30 cellular contexts compared by ENCODE assay signal in genomic region chr9:107005201-107005600, GRCh38.
"Had no signal": no experiment of that assay in that cellular context is flagged by ENCODE, and none has a peak within 500 bp of the region (broad histone marks: within the 10 kb centered on the region; RNA-seq: fewer than 3 reads in every experiment).

No MANE protein-coding gene starts in this region.

- ATAC-seq: activated CD4-positive, CD25-positive, alpha-beta regulatory T cell treated with anti-CD3 and anti-CD28 coated beads, Interleukin-2, amount 50 U/mL, for 24 hours; activated CD8-positive, alpha-beta T cell treated with anti-CD3 and anti-CD28 coated beads for 36 hours; activated T-cell treated with anti-CD3 and anti-CD28 coated beads, Interleukin-2, amount 50 U/mL, for 4 hours; activated T-helper 17 cell treated with anti-CD3 and anti-CD28 coated beads, Interleukin-2, amount 50 U/mL, for 72 hours; effector memory CD8-positive, alpha-beta T cell; gastroesophageal sphincter; heart right ventricle; T-helper 17 cell had no signal

- H3K4me3 ChIP-seq: esophagus squamous epithelium, gastroesophageal sphincter, heart right ventricle had no signal

- H3K4me3 Mint-ChIP-seq: activated B cell treated with CpG ODN at 0.5 μM for 24 hours; activated CD8-positive, alpha-beta T cell treated with anti-CD3 and anti-CD28 coated beads for 36 hours; activated naive CD8-positive, alpha-beta T cell; activated T-cell treated with anti-CD3 and anti-CD28 coated beads, Interleukin-2, amount 50 U/mL, for 4 hours; activated T-helper 17 cell treated with anti-CD3 and anti-CD28 coated beads, Interleukin-2, amount 50 U/mL, for 72 hours; effector memory CD8-positive, alpha-beta T cell; T-helper 17 cell; T-helper 2 cell treated with Interferon-gamma antibody and Interleukin-4, amounts not matched to agents 5 μg/mL and 100 μg/mL, for 36 hours had no signal

- DNase-seq: activated B cell treated with CpG ODN at 0.5 μM for 24 hours; activated CD4-positive, alpha-beta T cell treated with anti-CD3 and anti-CD28 coated beads for 48 hours; activated CD4-positive, alpha-beta T cell treated with anti-CD3 and anti-CD28 coated beads, Interleukin-2, amount 50 U/mL, for 1 hour; activated CD4-positive, alpha-beta T cell treated with anti-CD3 and anti-CD28 coated beads, Interleukin-2, amount 50 U/mL, for 48 hours; activated CD8-positive, alpha-beta memory T cell treated with anti-CD3 and anti-CD28 coated beads for 24 hours; activated CD8-positive, alpha-beta T cell treated with anti-CD3 and anti-CD28 coated beads for 36 hours; activated effector memory CD4-positive, alpha-beta T cell treated with Interleukin-2 at 50 U/mL for 16 hours; activated gamma-delta T cell treated with Interleukin-2 at 50 U/mL for 16 hours; activated naive CD4-positive, alpha-beta T cell treated with anti-CD3 and anti-CD28 coated beads, Interleukin-2, amount 50 U/mL, for 16 hours; activated naive CD4-positive, alpha-beta T cell treated with Interleukin-2 at 50 U/mL for 16 hours; activated T-cell treated with anti-CD3 and anti-CD28 coated beads, Interleukin-2, amount 50 U/mL, for 4 hours; amniotic stem cell; anterior cingulate cortex; caudate nucleus; cortex of kidney; dermis blood vessel endothelial cell; effector CD4-positive, alpha-beta T cell; effector memory CD8-positive, alpha-beta T cell; esophagus squamous epithelium; foreskin melanocyte; heart right ventricle; T-helper 17 cell; T1000; WERI-Rb-1 had no signal

- H3K27me3 Mint-ChIP-seq: activated B cell treated with CpG ODN at 0.5 μM for 24 hours; activated CD8-positive, alpha-beta T cell treated with anti-CD3 and anti-CD28 coated beads for 36 hours; activated naive CD8-positive, alpha-beta T cell; activated T-helper 17 cell treated with anti-CD3 and anti-CD28 coated beads, Interleukin-2, amount 50 U/mL, for 72 hours; effector memory CD8-positive, alpha-beta T cell; T-helper 17 cell had no signal

- H3K27me3 ChIP-seq: esophagus squamous epithelium, gastroesophageal sphincter, heart right ventricle had no signal

- H3K27ac ChIP-seq: epithelial cell of prostate, esophagus squamous epithelium, gastroesophageal sphincter, heart right ventricle had no signal

- H3K9me3 Mint-ChIP-seq: activated B cell treated with CpG ODN at 0.5 μM for 24 hours; activated CD8-positive, alpha-beta T cell treated with anti-CD3 and anti-CD28 coated beads for 36 hours; T-helper 2 cell treated with Interferon-gamma antibody and Interleukin-4, amounts not matched to agents 5 μg/mL and 100 μg/mL, for 36 hours had no signal

- H3K36me3 Mint-ChIP-seq: activated naive CD8-positive, alpha-beta T cell had no signal

- H3K9me3 ChIP-seq: esophagus squamous epithelium, gastroesophageal sphincter had no signal

- H3K4me1 ChIP-seq: esophagus squamous epithelium had no signal

- H3K4me1 Mint-ChIP-seq: activated T-helper 17 cell treated with anti-CD3 and anti-CD28 coated beads, Interleukin-2, amount 50 U/mL, for 72 hours; T-helper 17 cell had no signal

- H3K27ac Mint-ChIP-seq: activated B cell treated with CpG ODN at 0.5 μM for 24 hours; activated CD8-positive, alpha-beta T cell treated with anti-CD3 and anti-CD28 coated beads for 36 hours; activated naive CD8-positive, alpha-beta T cell; activated T-helper 17 cell treated with anti-CD3 and anti-CD28 coated beads, Interleukin-2, amount 50 U/mL, for 72 hours; effector memory CD8-positive, alpha-beta T cell; T-helper 17 cell; T-helper 2 cell treated with Interferon-gamma antibody and Interleukin-4, amounts not matched to agents 5 μg/mL and 100 μg/mL, for 36 hours had no signal
